In genomic region chr17:71032746-71033273, GRCh38 we compare ENCODE assay signal across 18 cellular contexts.
DNase-seq lines count a peak whose midpoint lies in the region; ATAC-seq and TF ChIP-seq lines count a peak whose summit lies in the region.
"Had no signal": no experiment of that assay in that cellular context is flagged by ENCODE, and none has a peak within 500 bp of the region (broad histone marks: within the 10 kb centered on the region; RNA-seq: fewer than 3 reads in every experiment).

No MANE protein-coding gene starts in this region.

- H3K4me3 ChIP-seq in trophoblast cell (ENCODE audit: low read depth, low read length) (no peak overlapping the region), upper lobe of left lung (no peak overlapping the region)
- H3K4me3 ChIP-seq: suprapubic skin had no signal

- TF ChIP-seq CTCF in glutamatergic neuron (IDR thresholded peaks at IDR 0.05; ENCODE audit: partially characterized antibody, unreplicated experiment): no peak
- no peak for TF ChIP-seq CTCF in upper lobe of left lung (IDR thresholded peaks at IDR 0.05)

- H3K9ac ChIP-seq in trophoblast cell (ENCODE audit: low read length): no peak overlapping the region

- H3K23ac ChIP-seq in trophoblast cell (ENCODE audit: low read length): no peak overlapping the region

- H4K12ac ChIP-seq in trophoblast cell (ENCODE audit: low read depth, low read length): no peak overlapping the region

- no CpG with 5 or more reads among the region's 2 CpGs for WGBS in trophoblast cell (ENCODE audit: extremely low coverage, insufficient coverage, insufficient read length)
- 63 to 86% methylated on average over 1 to 2 of the region's 2 CpGs for WGBS in upper lobe of left lung, 2 donors

- no peak overlapping the region for H3K14ac ChIP-seq in trophoblast cell (ENCODE audit: low read length)

- TF ChIP-seq EP300 in Ishikawa (IDR thresholded peaks at IDR 0.05; ENCODE audit: borderline replicate concordance): peak; percentile 73; the same call in 1 of the 2 replicates
- no peak for TF ChIP-seq EP300 in upper lobe of left lung (IDR thresholded peaks at IDR 0.05)

- H2BK120ac ChIP-seq in trophoblast cell (ENCODE audit: insufficient read depth, low read length, poor library complexity): peak overlapping the region; percentile 51

- no peak overlapping the region for H2BK5ac ChIP-seq in trophoblast cell (ENCODE audit: low read depth, low read length, poor library complexity)

- H3K4ac ChIP-seq in trophoblast cell (ENCODE audit: low read depth, low read length): no peak overlapping the region

- ATAC-seq in upper lobe of left lung (ENCODE audit: low FRiP score in 2 of 2) (no peak), HG03565 (IDR thresholded peaks at IDR 0.05; ENCODE audit: unreplicated experiment) (no peak)
- ATAC-seq: left ventricle myocardium superior; naive thymus-derived CD8-positive, alpha-beta T cell; PC-3; right cardiac atrium had no signal

- H3K27ac ChIP-seq in trophoblast cell (ENCODE audit: low read depth, low read length) (peak overlapping the region; percentile 66), upper lobe of left lung (no peak overlapping the region)
- H3K27ac ChIP-seq: brain microvascular endothelial cell, suprapubic skin had no signal

- peaks cover 17% of the 10 kb centered on the region for H3K9me3 Mint-ChIP-seq in glutamatergic neuron (ENCODE audit: unreplicated experiment)

- H3K4me2 ChIP-seq in trophoblast cell (ENCODE audit: low read length): no peak overlapping the region

- no peak for TF ChIP-seq POLR2A in upper lobe of left lung (IDR thresholded peaks at IDR 0.05)

- peaks cover 4% of the 10 kb centered on the region in 2 experiments for H3K4me1 ChIP-seq in trophoblast cell (ENCODE audit: control insufficient read depth in 1 of 2, insufficient read depth in 2 of 2, low read length in 2 of 2)
- H3K4me1 ChIP-seq in upper lobe of left lung: no peaks in the 10 kb centered on the region
- H3K4me1 ChIP-seq: suprapubic skin had no signal

- peaks cover 13% of the 10 kb centered on the region for H3K4me1 Mint-ChIP-seq in glutamatergic neuron (ENCODE audit: low read depth, unreplicated experiment)
- H3K4me1 Mint-ChIP-seq: activated CD4-positive, alpha-beta T cell treated with anti-CD3 and anti-CD28 coated beads, Interleukin-2, amount 10 ng/mL, durations not matched to agents 24 days and 14 days; naive thymus-derived CD8-positive, alpha-beta T cell had no signal

- H2BK12ac ChIP-seq in trophoblast cell (ENCODE audit: low read length): peak overlapping the region; percentile 31

- H3K27me3 ChIP-seq in trophoblast cell (ENCODE audit: insufficient read depth, low read length) (no peaks in the 10 kb centered on the region), upper lobe of left lung (no peaks in the 10 kb centered on the region)
- H3K27me3 ChIP-seq: brain microvascular endothelial cell had no signal

- peak overlapping the region; percentile 89 for H3K27ac Mint-ChIP-seq in glutamatergic neuron (ENCODE audit: unreplicated experiment)
- H3K27ac Mint-ChIP-seq: activated CD4-positive, alpha-beta T cell treated with anti-CD3 and anti-CD28 coated beads, Interleukin-2, amount 10 ng/mL, durations not matched to agents 24 days and 14 days; naive thymus-derived CD8-positive, alpha-beta T cell had no signal

- no peaks in the 10 kb centered on the region for H3K36me3 Mint-ChIP-seq in glutamatergic neuron (ENCODE audit: unreplicated experiment)
- H3K36me3 Mint-ChIP-seq: naive thymus-derived CD8-positive, alpha-beta T cell had no signal

- peak overlapping the region; percentile 4 for H4K8ac ChIP-seq in trophoblast cell (ENCODE audit: low read depth, low read length)

- H3K36me3 ChIP-seq in trophoblast cell (ENCODE audit: control insufficient read depth in 1 of 2, insufficient read depth in 2 of 2, low read length in 2 of 2) (no peaks in the 10 kb centered on the region), upper lobe of left lung (no peaks in the 10 kb centered on the region)
- H3K36me3 ChIP-seq: brain microvascular endothelial cell, suprapubic skin had no signal

- H2AK5ac ChIP-seq in trophoblast cell (ENCODE audit: low read length): no peak overlapping the region

- no peak for TF ChIP-seq RAD21 in Ishikawa (IDR thresholded peaks at IDR 0.05; ENCODE audit: low read depth)

- DNase-seq in NCI-H2107 (lab: John Stamatoyannopoulos, UW): peak; percentile 41
- DNase-seq in glutamatergic neuron: peak; percentile 70
- no peak for DNase-seq in trophoblast cell
- DNase-seq in upper lobe of left lung: no peak
- no peak for DNase-seq in CD1c-positive myeloid dendritic cell (ENCODE audit: extremely low spot score)
- DNase-seq: activated CD4-positive, alpha-beta T cell treated with anti-CD3 and anti-CD28 coated beads, Interleukin-2, amount 10 ng/mL, durations not matched to agents 24 days and 14 days; activated naive CD4-positive, alpha-beta T cell treated with anti-CD3 and anti-CD28 coated beads, Interleukin-2, amount 50 U/mL, for 16 hours; brain microvascular endothelial cell; DMS79; left ventricle myocardium superior; naive thymus-derived CD8-positive, alpha-beta T cell; NCI-H446; PC-3; right cardiac atrium; T-helper 9 cell had no signal

- H3K18ac ChIP-seq in trophoblast cell (ENCODE audit: low read length): peak overlapping the region; percentile 71

- peak overlapping the region; percentile 22 for H3K4me3 Mint-ChIP-seq in glutamatergic neuron (ENCODE audit: unreplicated experiment)
- H3K4me3 Mint-ChIP-seq: activated CD4-positive, alpha-beta T cell treated with anti-CD3 and anti-CD28 coated beads, Interleukin-2, amount 10 ng/mL, durations not matched to agents 24 days and 14 days; naive thymus-derived CD8-positive, alpha-beta T cell had no signal

- peaks cover 2% of the 10 kb centered on the region for H3K79me1 ChIP-seq in trophoblast cell (ENCODE audit: low read length)

- H3K79me2 ChIP-seq in trophoblast cell (ENCODE audit: control insufficient read depth, insufficient read depth, low read length, poor library complexity): no peaks in the 10 kb centered on the region

- H4K91ac ChIP-seq in trophoblast cell (ENCODE audit: low read depth, low read length): no peak overlapping the region

- no peak overlapping the region for H2AFZ ChIP-seq in trophoblast cell (ENCODE audit: insufficient read depth, low read length, poor library complexity)

- H3K27me3 Mint-ChIP-seq in glutamatergic neuron (ENCODE audit: unreplicated experiment): peaks cover 13% of the 10 kb centered on the region
- H3K27me3 Mint-ChIP-seq: activated CD4-positive, alpha-beta T cell treated with anti-CD3 and anti-CD28 coated beads, Interleukin-2, amount 10 ng/mL, durations not matched to agents 24 days and 14 days had no signal

- H3K9me3 ChIP-seq in trophoblast cell (ENCODE audit: insufficient read depth, low read depth, low read length) (no peaks in the 10 kb centered on the region), upper lobe of left lung (no peaks in the 10 kb centered on the region)
- H3K9me3 ChIP-seq: suprapubic skin had no signal

TF ChIP-seq in Ishikawa, 13 proteins besides CTCF, POLR2A, EP300 and RAD21:
- TF ChIP-seq TAF1 (IDR thresholded peaks at IDR 0.05; ENCODE audit: low read depth) (no peak), NFIC (IDR thresholded peaks at IDR 0.05) (peak; percentile 64), ZBTB7A (IDR thresholded peaks at IDR 0.05; ENCODE audit: low read depth) (no peak), YY1 (IDR thresholded peaks at IDR 0.05; ENCODE audit: low read depth) (no peak), TEAD4 (IDR thresholded peaks at IDR 0.05) (peak; percentile 58), EGR1 (IDR thresholded peaks at IDR 0.05) (no peak), FOXM1 (IDR thresholded peaks at IDR 0.05; ENCODE audit: borderline replicate concordance, low read depth) (peak; percentile 52; the same call in 1 of the 2 replicates), TCF12 (IDR thresholded peaks at IDR 0.05; ENCODE audit: low read depth) (peak; percentile 69), CEBPB (IDR thresholded peaks at IDR 0.05) (no peak), CREB1 (IDR thresholded peaks at IDR 0.05; ENCODE audit: low read depth) (no peak)
- TF ChIP-seq, protein P1, sequence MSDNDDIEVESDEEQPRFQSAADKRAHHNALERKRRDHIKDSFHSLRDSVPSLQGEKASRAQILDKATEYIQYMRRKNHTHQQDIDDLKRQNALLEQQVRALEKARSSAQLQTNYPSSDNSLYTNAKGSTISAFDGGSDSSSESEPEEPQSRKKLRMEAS (IDR thresholded peaks at IDR 0.05): 0 out of 2 replicates have a peak, but pooled peaks have one; percentile 13
- TF ChIP-seq, protein P2, sequence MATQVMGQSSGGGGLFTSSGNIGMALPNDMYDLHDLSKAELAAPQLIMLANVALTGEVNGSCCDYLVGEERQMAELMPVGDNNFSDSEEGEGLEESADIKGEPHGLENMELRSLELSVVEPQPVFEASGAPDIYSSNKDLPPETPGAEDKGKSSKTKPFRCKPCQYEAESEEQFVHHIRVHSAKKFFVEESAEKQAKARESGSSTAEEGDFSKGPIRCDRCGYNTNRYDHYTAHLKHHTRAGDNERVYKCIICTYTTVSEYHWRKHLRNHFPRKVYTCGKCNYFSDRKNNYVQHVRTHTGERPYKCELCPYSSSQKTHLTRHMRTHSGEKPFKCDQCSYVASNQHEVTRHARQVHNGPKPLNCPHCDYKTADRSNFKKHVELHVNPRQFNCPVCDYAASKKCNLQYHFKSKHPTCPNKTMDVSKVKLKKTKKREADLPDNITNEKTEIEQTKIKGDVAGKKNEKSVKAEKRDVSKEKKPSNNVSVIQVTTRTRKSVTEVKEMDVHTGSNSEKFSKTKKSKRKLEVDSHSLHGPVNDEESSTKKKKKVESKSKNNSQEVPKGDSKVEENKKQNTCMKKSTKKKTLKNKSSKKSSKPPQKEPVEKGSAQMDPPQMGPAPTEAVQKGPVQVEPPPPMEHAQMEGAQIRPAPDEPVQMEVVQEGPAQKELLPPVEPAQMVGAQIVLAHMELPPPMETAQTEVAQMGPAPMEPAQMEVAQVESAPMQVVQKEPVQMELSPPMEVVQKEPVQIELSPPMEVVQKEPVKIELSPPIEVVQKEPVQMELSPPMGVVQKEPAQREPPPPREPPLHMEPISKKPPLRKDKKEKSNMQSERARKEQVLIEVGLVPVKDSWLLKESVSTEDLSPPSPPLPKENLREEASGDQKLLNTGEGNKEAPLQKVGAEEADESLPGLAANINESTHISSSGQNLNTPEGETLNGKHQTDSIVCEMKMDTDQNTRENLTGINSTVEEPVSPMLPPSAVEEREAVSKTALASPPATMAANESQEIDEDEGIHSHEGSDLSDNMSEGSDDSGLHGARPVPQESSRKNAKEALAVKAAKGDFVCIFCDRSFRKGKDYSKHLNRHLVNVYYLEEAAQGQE (IDR thresholded peaks at IDR 0.05; ENCODE audit: low read depth): no peak
- TF ChIP-seq, protein P3, sequence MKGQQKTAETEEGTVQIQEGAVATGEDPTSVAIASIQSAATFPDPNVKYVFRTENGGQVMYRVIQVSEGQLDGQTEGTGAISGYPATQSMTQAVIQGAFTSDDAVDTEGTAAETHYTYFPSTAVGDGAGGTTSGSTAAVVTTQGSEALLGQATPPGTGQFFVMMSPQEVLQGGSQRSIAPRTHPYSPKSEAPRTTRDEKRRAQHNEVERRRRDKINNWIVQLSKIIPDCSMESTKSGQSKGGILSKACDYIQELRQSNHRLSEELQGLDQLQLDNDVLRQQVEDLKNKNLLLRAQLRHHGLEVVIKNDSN (IDR thresholded peaks at IDR 0.05): no peak
TF ChIP-seq in Ishikawa: peak in this region for 5.

Comparison
In these comparisons a context has a peak if more than half of its experiments do, and no peak if none do; other contexts are left out.
1. DNase-seq: peak in NCI-H2107 (single experiment) and glutamatergic neuron (single experiment); none in trophoblast cell (0 of 2), upper lobe of left lung (0 of 2) and CD1c-positive myeloid dendritic cell (single experiment).